22 cellular contexts compared by ENCODE assay signal in the genomic region with DNA sequence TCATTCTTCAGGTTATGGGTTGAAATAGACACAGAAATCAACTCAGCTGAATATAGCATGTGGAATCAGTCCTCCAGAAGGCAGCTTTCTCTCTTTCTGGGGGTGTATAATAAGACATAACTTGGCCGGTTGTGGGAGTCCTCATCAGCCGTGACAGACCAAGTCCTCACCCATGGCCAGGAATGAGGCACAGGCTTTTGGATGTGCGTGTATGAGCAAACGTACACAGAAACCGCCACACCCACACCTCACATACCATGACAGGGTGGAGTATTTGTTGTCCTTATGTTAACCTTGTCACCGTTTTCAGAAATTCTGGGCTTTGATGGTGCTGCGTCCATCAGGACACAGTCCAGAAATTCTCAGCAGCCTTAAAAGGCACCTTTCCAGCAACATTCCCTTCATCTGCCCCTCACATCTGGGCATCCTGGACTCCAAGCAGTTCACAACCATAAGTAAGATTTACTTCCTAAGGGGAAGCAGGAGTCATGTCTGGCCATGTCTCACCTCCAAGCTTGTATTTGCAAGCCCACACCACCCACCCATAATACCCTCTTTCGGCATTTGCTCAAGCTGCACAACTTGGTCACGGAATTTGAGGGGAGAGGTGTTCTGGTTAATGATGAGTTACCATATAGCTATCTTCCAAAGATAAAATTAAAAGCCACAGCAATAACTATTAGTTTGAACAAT. TPM values are rescaled to one million over a fixed set of nuclear protein-coding genes. Genes with fewer than 3 reads are reported as not detected.
DNase-seq lines count a peak whose midpoint lies in the region; ATAC-seq, FAIRE-seq and TF ChIP-seq lines count a peak whose summit lies in the region.
"Had no signal": no experiment of that assay in that cellular context is flagged by ENCODE, and none has a peak within 500 bp of the region (broad histone marks: within the 10 kb centered on the region; RNA-seq: fewer than 3 reads in every experiment).

No MANE protein-coding gene starts in this region.

- no peak overlapping the region for H3K4me3 ChIP-seq in A549
- no peak overlapping the region for H3K4me3 ChIP-seq in PC-9
- H3K4me3 ChIP-seq: heart right ventricle, neural progenitor cell, SJSA1 had no signal

- no peaks in the 10 kb centered on the region for H3K9me3 ChIP-seq in A549
- H3K9me3 ChIP-seq in PC-9 (ENCODE audit: insufficient read depth, low read depth): no peaks in the 10 kb centered on the region
- H3K9me3 ChIP-seq: heart right ventricle, SJSA1 had no signal

- intact Hi-C loops in PC-9 (cut with micrococcal nuclease; ENCODE audit: unreplicated experiment): loop anchor here (1.0 to 10.0 kb wide), 3 partner anchors 13 to 305 kb away; a partner anchor contains a TSS

- no peak for FAIRE-seq in A549 (lab: Jason Lieb, UNC)
- FAIRE-seq: kidney had no signal

- no peak for TF ChIP-seq POLR2A in A549 (IDR thresholded peaks at IDR 0.05; ENCODE audit: low read length)

- CTCF ChIA-PET in A549 (lab: Yijun Ruan, JAX): interaction anchor here (0.8 to 4.1 kb wide), 8 partner anchors 10 to 412 kb away, joined by 3 to 17 read pairs (median 5); no protein-coding TSS in a partner anchor
- CTCF ChIA-PET in PC-9 (lab: Charles Lee): interaction anchor here (0.6 to 3.0 kb wide), 7 partner anchors 13 to 1791 kb away, joined by 3 to 11 read pairs (median 4); a partner anchor contains a TSS

- WGBS in A549 (ENCODE audit: missing lambda C conversion rate): 25% methylated on average over 9 of the region's 9 CpGs

- POLR2A ChIA-PET in A549 (lab: Yijun Ruan, JAX) (no interaction called here), PC-9 (lab: Charles Lee; ENCODE audit: unreplicated experiment) (interaction anchor here (0.6 to 3.0 kb wide), 8 partner anchors 9 to 735 kb away, joined by 3 to 36 read pairs (median 4); a partner anchor contains a TSS)

- ATAC-seq in A549: peak; percentile 46 to 75; a peak in 5 of 6 replicates
- no peak for ATAC-seq in HG02973 (IDR thresholded peaks at IDR 0.05; ENCODE audit: unreplicated experiment)
- no peak for ATAC-seq in HG03159 (IDR thresholded peaks at IDR 0.05; ENCODE audit: unreplicated experiment)
- ATAC-seq: activated CD8-positive, alpha-beta T cell treated with anti-CD3 and anti-CD28 coated beads, Interleukin-2, amount 10 ng/mL, durations not matched to agents 7 days and 5 days; heart right ventricle; WTC11 had no signal

- H3K36me3 ChIP-seq in PC-9 (ENCODE audit: low read depth): no peaks in the 10 kb centered on the region
- H3K36me3 ChIP-seq: heart right ventricle, neural progenitor cell, SJSA1 had no signal

- H3K4me2 ChIP-seq in A549 (peak overlapping the region; percentile 62), PC-9 (peak overlapping the region; percentile 46)
- H3K4me2 ChIP-seq: neural progenitor cell had no signal

- TF ChIP-seq CTCF in A549 (IDR thresholded peaks at IDR 0.05): no peak
- TF ChIP-seq CTCF in PC-9 (conservative IDR thresholded peaks at IDR 0.05): no peak

- peaks cover 9% of the 10 kb centered on the region; the same call in 1 of the 2 replicates for H3F3A ChIP-seq in PC-9 (ENCODE audit: insufficient read depth, low read depth)

- H3K4me1 ChIP-seq in A549 (peaks cover 65% of the 10 kb centered on the region), PC-9 (replicated peaks; ENCODE audit: insufficient read depth) (peaks cover 52% of the 10 kb centered on the region)

- H3K27ac ChIP-seq in A549 (peak overlapping the region; percentile 86 to 89), PC-9 (peak overlapping the region; percentile 64), epithelial cell of prostate (peak overlapping the region; percentile 99)
- H3K27ac ChIP-seq: heart right ventricle, neural progenitor cell, SJSA1 had no signal

- no peaks in the 10 kb centered on the region for H3K9me2 ChIP-seq in PC-9 (ENCODE audit: insufficient read depth)

- H2AFZ ChIP-seq in PC-9: no peak overlapping the region
- H2AFZ ChIP-seq: neural progenitor cell had no signal

- H3K79me2 ChIP-seq in PC-9 (ENCODE audit: low read depth): 0 out of 2 replicates have a peak, but pooled peaks cover 3% of the 10 kb centered on the region

- H4K20me1 ChIP-seq in PC-9 (ENCODE audit: insufficient read depth): no peaks in the 10 kb centered on the region

- no peaks in the 10 kb centered on the region for H3K27me3 ChIP-seq in PC-9 (ENCODE audit: insufficient read depth, low read depth)
- H3K27me3 ChIP-seq: heart right ventricle, neural progenitor cell, SJSA1 had no signal

- TF ChIP-seq RAD21 in A549 (conservative IDR thresholded peaks at IDR 0.05 in 1 of 2, IDR thresholded peaks at IDR 0.05 in 1 of 2): no peak

- TF ChIP-seq EP300 in A549 (IDR thresholded peaks at IDR 0.05): peak in 1 of 2 experiments; percentile 42; a peak in 1 of 5 replicates

- DNase-seq in A549 (ENCODE audit: low read depth in 1 of 2, low spot score in 1 of 2) (peak; percentile 54 to 92), PC-9 (peak; percentile 85 to 90), epithelial cell of prostate (ENCODE audit: low read depth, low spot score) (peak; percentile 95), mucosa of gallbladder (ENCODE audit: low spot score) (peak; percentile 70), inferior parietal cortex (ENCODE audit: extremely low spot score) (no peak), dedifferentiated amniotic fluid mesenchymal stem cell (ENCODE audit: extremely low spot score) (no peak)
- DNase-seq: activated CD8-positive, alpha-beta T cell treated with anti-CD3 and anti-CD28 coated beads, Interleukin-2, amount 10 ng/mL, durations not matched to agents 7 days and 5 days; DMS153; heart right ventricle; kidney; midbrain; NCI-H1930; stimulated activated CD4-positive, alpha-beta T cell treated with anti-CD3 and anti-CD28 coated beads, Interleukin-12 subunit alpha, Interleukin-12 subunit beta, amount 100 ng/mL, for 4 hours; T-helper 2 cell had no signal

- BruUV-seq in PC-9 (replicated peaks; lab: Mats Ljungman, UMichigan): no TSS peak

TF ChIP-seq in A549, 52 proteins besides CTCF, POLR2A, EP300 and RAD21 (continues in another document):
- no peak for TF ChIP-seq KDM1A (IDR thresholded peaks at IDR 0.05; ENCODE audit: low read depth)
- TF ChIP-seq POLR2AphosphoS2 (conservative IDR thresholded peaks at IDR 0.05; ENCODE audit: low read length): no peak
- TF ChIP-seq BHLHE40 (IDR thresholded peaks at IDR 0.05; ENCODE audit: low read depth, low read length): no peak
- no peak for TF ChIP-seq EHMT2 (IDR thresholded peaks at IDR 0.05; ENCODE audit: low read depth)
- TF ChIP-seq, protein P1, sequence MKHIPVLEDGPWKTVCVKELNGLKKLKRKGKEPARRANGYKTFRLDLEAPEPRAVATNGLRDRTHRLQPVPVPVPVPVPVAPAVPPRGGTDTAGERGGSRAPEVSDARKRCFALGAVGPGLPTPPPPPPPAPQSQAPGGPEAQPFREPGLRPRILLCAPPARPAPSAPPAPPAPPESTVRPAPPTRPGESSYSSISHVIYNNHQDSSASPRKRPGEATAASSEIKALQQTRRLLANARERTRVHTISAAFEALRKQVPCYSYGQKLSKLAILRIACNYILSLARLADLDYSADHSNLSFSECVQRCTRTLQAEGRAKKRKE (CRISPR knock-in tag; IDR thresholded peaks at IDR 0.05; ENCODE audit: low read depth): no peak
- TF ChIP-seq, protein P2, sequence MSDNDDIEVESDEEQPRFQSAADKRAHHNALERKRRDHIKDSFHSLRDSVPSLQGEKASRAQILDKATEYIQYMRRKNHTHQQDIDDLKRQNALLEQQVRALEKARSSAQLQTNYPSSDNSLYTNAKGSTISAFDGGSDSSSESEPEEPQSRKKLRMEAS (IDR thresholded peaks at IDR 0.05): peak; percentile 10
- no peak for TF ChIP-seq RCOR1 (IDR thresholded peaks at IDR 0.05; ENCODE audit: low read depth, low read length)
- no peak for TF ChIP-seq JUN (IDR thresholded peaks at IDR 0.05)
- TF ChIP-seq CHD4 (IDR thresholded peaks at IDR 0.05; ENCODE audit: borderline replicate concordance): no peak
- TF ChIP-seq MAZ (IDR thresholded peaks at IDR 0.05; ENCODE audit: borderline replicate concordance, low read depth, low read length): no peak
- no peak for TF ChIP-seq NPAS2 (CRISPR knock-in tag; IDR thresholded peaks at IDR 0.05; ENCODE audit: borderline replicate concordance)
- no peak for TF ChIP-seq TFCP2L1 (CRISPR knock-in tag; IDR thresholded peaks at IDR 0.05)
- no peak for TF ChIP-seq NFE2L2 (conservative IDR thresholded peaks at IDR 0.05; ENCODE audit: low read length)
- no peak for TF ChIP-seq HEYL (CRISPR knock-in tag; IDR thresholded peaks at IDR 0.05)
- no peak for TF ChIP-seq FOXS1 (CRISPR knock-in tag; IDR thresholded peaks at IDR 0.05)
- TF ChIP-seq RFX5 (IDR thresholded peaks at IDR 0.05): no peak
- no peak for TF ChIP-seq FOSB (CRISPR knock-in tag; IDR thresholded peaks at IDR 0.05)

RNA-seq across cellular contexts. Expression of a gene that starts 12.4 kb away (rescaled TPM):
- polyA plus RNA-seq in A549 (2011; rRNA removed) (2.0 and 2.2 TPM in 2 replicates), A549 (2017; fragmentation: RNase III; extraction: RNeasy Plus Mini Kit Qiagen cat#74134 plus additional on column Dnase treatment) (3.2 to 3.6 TPM (median 3.4 TPM) in 3 replicates)
- 1.2 TPM in 2 replicates for polyA plus RNA-seq in A549 (2012; cell fraction: cytosol; rRNA removed)
- polyA plus RNA-seq in A549 (2012; cell fraction: nucleus; rRNA removed): 1.9 and 2.7 TPM in 2 replicates
- 2.9 and 3.7 TPM in 2 replicates for polyA minus RNA-seq in A549 (2011; rRNA and poly(A)+ RNA removed)
- total RNA-seq in PC-9 (2021) (30.2 and 36.7 TPM in 2 replicates), mucosa of gallbladder (45.1 TPM)
- total RNA-seq: activated CD8-positive, alpha-beta T cell treated with anti-CD3 and anti-CD28 coated beads, Interleukin-2, amount 10 ng/mL, durations not matched to agents 7 days and 5 days; NCI-H460 had no signal

RNA-seq across cellular contexts. Expression of a gene that starts 30.8 kb away (rescaled TPM):
- polyA plus RNA-seq in A549 (2011; rRNA removed) (6.9 and 7.0 TPM in 2 replicates), A549 (2017; fragmentation: RNase III; extraction: RNeasy Plus Mini Kit Qiagen cat#74134 plus additional on column Dnase treatment) (9.5 to 10.3 TPM (median 10.3 TPM) in 3 replicates)
- 1.5 and 1.7 TPM in 2 replicates for polyA plus RNA-seq in A549 (2012; cell fraction: cytosol; rRNA removed)
- 1.7 and 2.2 TPM in 2 replicates for polyA plus RNA-seq in A549 (2012; cell fraction: nucleus; rRNA removed)
- 5.5 and 5.7 TPM in 2 replicates for polyA minus RNA-seq in A549 (2011; rRNA and poly(A)+ RNA removed)
- total RNA-seq in PC-9 (2021) (11.2 and 12.5 TPM in 2 replicates), mucosa of gallbladder (4.5 TPM)

RNA-seq across cellular contexts. Expression of a gene that starts 32.9 kb away (rescaled TPM):
- polyA plus RNA-seq in A549 (2011; rRNA removed) (6.8 and 7.4 TPM in 2 replicates), A549 (2017; fragmentation: RNase III; extraction: RNeasy Plus Mini Kit Qiagen cat#74134 plus additional on column Dnase treatment) (7.6 to 8.4 TPM (median 8.1 TPM) in 3 replicates)
- 2.1 and 2.2 TPM in 2 replicates for polyA plus RNA-seq in A549 (2012; cell fraction: cytosol; rRNA removed)
- 3.5 and 5.4 TPM in 2 replicates for polyA plus RNA-seq in A549 (2012; cell fraction: nucleus; rRNA removed)
- 5.9 and 6.8 TPM in 2 replicates for polyA minus RNA-seq in A549 (2011; rRNA and poly(A)+ RNA removed)
- total RNA-seq in PC-9 (2021) (16.3 and 28.0 TPM in 2 replicates), mucosa of gallbladder (17.9 TPM)

RNA-seq across cellular contexts. Expression of a gene that starts 49.9 kb away (rescaled TPM):
- not detected in 2 replicates for polyA plus RNA-seq in A549 (2011; rRNA removed)
- polyA plus RNA-seq in A549 (2012; cell fraction: cytosol; rRNA removed): not detected in 2 replicates
- 0.04 TPM in 1 of 2 replicates, not detected in the other for polyA plus RNA-seq in A549 (2012; cell fraction: nucleus; rRNA removed)
- polyA plus RNA-seq in A549 (2017; fragmentation: RNase III; extraction: RNeasy Plus Mini Kit Qiagen cat#74134 plus additional on column Dnase treatment): not detected in 3 replicates
- not detected in 2 replicates for polyA minus RNA-seq in A549 (2011; rRNA and poly(A)+ RNA removed)
- not detected in 2 replicates for total RNA-seq in PC-9 (2021)
- 0.46 TPM for total RNA-seq in mucosa of gallbladder
- total RNA-seq: activated CD8-positive, alpha-beta T cell treated with anti-CD3 and anti-CD28 coated beads, Interleukin-2, amount 10 ng/mL, durations not matched to agents 7 days and 5 days; heart right ventricle; NCI-H460; SJSA1; temporal lobe; WTC11 had no signal
- polyA plus RNA-seq: CD14-positive monocyte, heart right ventricle had no signal

Comparison
In these comparisons a context has a peak if more than half of its experiments do, and no peak if none do; other contexts are left out.
1. ATAC-seq: peak in A549 (2 of 2); none in HG02973 (single experiment) and HG03159 (single experiment).
2. DNase-seq: peak in A549 (2 of 2), PC-9 (2 of 2), epithelial cell of prostate (single experiment) and mucosa of gallbladder (single experiment); none in inferior parietal cortex (single experiment) and dedifferentiated amniotic fluid mesenchymal stem cell (single experiment).
3. Peak in every context shown above with its lines, with median percentiles within 50 percentile points of each other: H3K27ac ChIP-seq.